Comparison of ENCODE assay signal across 10 cellular contexts in the genomic region with DNA sequence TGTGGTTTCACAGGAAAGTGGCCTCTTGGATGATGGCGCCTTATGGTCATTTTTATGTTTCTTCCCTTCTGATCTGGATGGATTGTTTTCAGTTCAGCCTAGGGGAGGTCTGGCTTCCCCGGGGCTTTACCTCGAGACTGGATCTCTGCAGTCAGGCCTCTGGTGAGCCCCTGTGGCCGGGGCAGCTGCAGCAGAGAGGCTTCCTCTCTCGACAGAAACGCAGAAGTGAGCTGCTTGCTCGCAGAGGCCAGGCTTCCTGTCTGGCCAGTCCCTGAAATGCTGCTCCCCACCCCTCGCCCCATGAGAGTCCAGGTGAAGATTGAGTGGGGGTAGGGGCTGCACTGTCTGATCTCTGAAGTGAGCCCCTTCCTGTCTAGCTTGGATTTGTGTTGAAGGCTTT. TPM values are rescaled to one million over a fixed set of nuclear protein-coding genes. Genes with fewer than 3 reads are reported as not detected.
A peak's percentile ranks its signal among the peaks of the same experiment; 100 is the strongest.
DNase-seq lines count a peak whose midpoint lies in the region; ATAC-seq and TF ChIP-seq lines count a peak whose summit lies in the region.
"Had no signal": no experiment of that assay in that cellular context is flagged by ENCODE, and none has a peak within 500 bp of the region (broad histone marks: within the 10 kb centered on the region; RNA-seq: fewer than 3 reads in every experiment).

No MANE protein-coding gene starts in this region.

- ATAC-seq in GM21381 (IDR thresholded peaks at IDR 0.05; ENCODE audit: unreplicated experiment) = peak; percentile 45
- ATAC-seq in HG03442 (IDR thresholded peaks at IDR 0.05; ENCODE audit: unreplicated experiment) = no peak
- ATAC-seq in HG03457 (IDR thresholded peaks at IDR 0.05; ENCODE audit: unreplicated experiment) = no peak

- H3K36me3 ChIP-seq in Karpas-422 (ENCODE audit: insufficient read depth, low read length) = peaks cover 31% of the 10 kb centered on the region
- no peaks in the 10 kb centered on the region for H3K36me3 ChIP-seq in left ventricle myocardium inferior
- H3K36me3 ChIP-seq: thoracic aorta had no signal

- no peak for TF ChIP-seq CTCF in left ventricle myocardium inferior (IDR thresholded peaks at IDR 0.05; ENCODE audit: borderline replicate concordance)

- peak overlapping the region; percentile 98 for H3K27ac ChIP-seq in Karpas-422 (ENCODE audit: low read length)
- no peak overlapping the region for H3K27ac ChIP-seq in left ventricle myocardium inferior (replicated peaks)
- H3K27ac ChIP-seq: thoracic aorta had no signal

- no peaks in the 10 kb centered on the region for H3K27me3 ChIP-seq in Karpas-422 (ENCODE audit: low read length)
- no peaks in the 10 kb centered on the region for H3K27me3 ChIP-seq in left ventricle myocardium inferior (ENCODE audit: low read depth)

- H3K4me1 ChIP-seq in Karpas-422 (ENCODE audit: low read length) (peaks cover 100% of the 10 kb centered on the region), left ventricle myocardium inferior (no peaks in the 10 kb centered on the region)

- no peaks in the 10 kb centered on the region for H3K9me2 ChIP-seq in Karpas-422 (replicated peaks; ENCODE audit: insufficient read depth, low read length)

- H3K9ac ChIP-seq in Karpas-422 (ENCODE audit: low read length) = peak overlapping the region; percentile 77

- peaks cover 61% of the 10 kb centered on the region for H3K79me2 ChIP-seq in Karpas-422 (ENCODE audit: low read length)

- H3K9me3 ChIP-seq in Karpas-422 (ENCODE audit: low read length) (no peaks in the 10 kb centered on the region), left ventricle myocardium inferior (replicated peaks) (peaks cover 6% of the 10 kb centered on the region)
- H3K9me3 ChIP-seq: thoracic aorta had no signal

- H4K20me1 ChIP-seq in Karpas-422 (ENCODE audit: insufficient read depth, low read depth, low read length) = peaks cover 6% of the 10 kb centered on the region; the same call in 1 of the 2 replicates

- H3K4me3 ChIP-seq in Karpas-422 (ENCODE audit: low read length) = peak overlapping the region; percentile 56
- no peak overlapping the region for H3K4me3 ChIP-seq in left ventricle myocardium inferior
- H3K4me3 ChIP-seq: thoracic aorta had no signal

- H2AFZ ChIP-seq in Karpas-422 (ENCODE audit: low read length) = no peak overlapping the region

- DNase-seq in ELF-1 (ENCODE audit: low read depth, low spot score) = peak; percentile 48
- DNase-seq in Karpas-422 = peak; percentile 88
- peak; percentile 27 for DNase-seq in left ventricle myocardium inferior
- DNase-seq in NCI-H748 treated with DMSO at 0.1 percent for 48 hours (lab: John Stamatoyannopoulos, UW) = no peak
- DNase-seq in activated CD4-positive, CD25-positive, alpha-beta regulatory T cell (lab: John Stamatoyannopoulos, UW) = no peak
- DNase-seq: left cardiac atrium had no signal

- H3K4me2 ChIP-seq in Karpas-422 (ENCODE audit: low read depth, low read length, poor library complexity, severe bottlenecking) = peak overlapping the region; percentile 73

- intact Hi-C loops in left ventricle myocardium inferior (cut with micrococcal nuclease) = no loop called here

RNA-seq across cellular contexts. Expression of a gene that starts 44.0 kb away (rescaled TPM):
- 574 and 580 TPM in 2 replicates for total RNA-seq in Karpas-422 (2014; rRNA removed; shearing (Covaris generic); ENCODE audit: low replicate concordance)
- total RNA-seq in left ventricle myocardium inferior = 5.6 TPM

Comparison
In these comparisons a context has a peak if more than half of its experiments do, and no peak if none do; other contexts are left out.
1. DNase-seq: peak in ELF-1 (single experiment), Karpas-422 (single experiment) and left ventricle myocardium inferior (single experiment); none in NCI-H748 treated with DMSO at 0.1 percent for 48 hours (single experiment) and activated CD4-positive, CD25-positive, alpha-beta regulatory T cell (0 of 4).
2. RNA of a gene that starts 44.0 kb away (total RNA-seq): 574 to 580 TPM in Karpas-422; 5.6 TPM in left ventricle myocardium inferior (single experiment); every median in the first group is over 10 times any median in the second.